Comparison of ENCODE assay signal across 12 cellular contexts in genomic region chr16:70687671-70688265, GRCh38. TPM values are rescaled to one million over a fixed set of nuclear protein-coding genes. Genes with fewer than 3 reads are reported as not detected.
DNase-seq lines count a peak whose midpoint lies in the region; ATAC-seq and TF ChIP-seq lines count a peak whose summit lies in the region.
"Had no signal": no experiment of that assay in that cellular context is flagged by ENCODE, and none has a peak within 500 bp of the region (broad histone marks: within the 10 kb centered on the region; RNA-seq: fewer than 3 reads in every experiment).

No MANE protein-coding gene starts in this region.

- TF ChIP-seq RAD21 in HCT116 (IDR thresholded peaks at IDR 0.05; ENCODE audit: low read depth): no peak

- no peaks in the 10 kb centered on the region for H3K79me1 ChIP-seq in H9 (ENCODE audit: insufficient read depth, low read depth, low read length, poor library complexity, severe bottlenecking)

- no peak overlapping the region for H3K4ac ChIP-seq in H9 (ENCODE audit: low read depth, low read length)

- H3K79me2 ChIP-seq in HCT116 (ENCODE audit: insufficient read depth, low read length): peaks cover 26% of the 10 kb centered on the region
- no peaks in the 10 kb centered on the region for H3K79me2 ChIP-seq in H9 (ENCODE audit: insufficient read depth, low read length)
- H3K79me2 ChIP-seq in smooth muscle cell (ENCODE audit: low read depth): peaks cover 26% of the 10 kb centered on the region

- H2BK15ac ChIP-seq in H9 (ENCODE audit: low read depth, low read length): no peak overlapping the region

- peaks cover 7% of the 10 kb centered on the region for H3F3A ChIP-seq in smooth muscle cell (ENCODE audit: low read depth)

- CTCF ChIA-PET in HCT116 (lab: Charles Lee): interaction anchor here (1.2 to 1.9 kb wide), 2 partner anchors 51 to 83 kb away, joined by 3 to 11 read pairs; no protein-coding TSS in a partner anchor

- no peaks in the 10 kb centered on the region for H3K27me3 ChIP-seq in HCT116 (ENCODE audit: insufficient read depth, low read length)
- H3K27me3 ChIP-seq in right lobe of liver: no peaks in the 10 kb centered on the region
- H3K27me3 ChIP-seq in H9 (ENCODE audit: insufficient read depth, low read length): no peaks in the 10 kb centered on the region
- no peaks in the 10 kb centered on the region for H3K27me3 ChIP-seq in smooth muscle cell (ENCODE audit: low read depth)

- no peak overlapping the region for H2BK12ac ChIP-seq in H9 (ENCODE audit: insufficient read length, low read depth, low read length)

- H3K9me2 ChIP-seq in HCT116 (ENCODE audit: insufficient read depth): no peaks in the 10 kb centered on the region

- H3K9me3 Mint-ChIP-seq in stimulated activated effector memory CD8-positive, alpha-beta T cell treated with anti-CD3 and anti-CD28 coated beads, Interleukin-12 subunit alpha, Interleukin-12 subunit beta, amount 100 ng/mL, for 72 hours: no peaks in the 10 kb centered on the region
- H3K9me3 Mint-ChIP-seq in H9: no peaks in the 10 kb centered on the region
- H3K9me3 Mint-ChIP-seq: activated naive CD4-positive, alpha-beta T cell treated with anti-CD3 and anti-CD28 coated beads for 36 hours; stimulated activated memory B cell treated with anti-CD40 and anti-IgM and Interleukin-4, amounts not matched to agents 10 μg/mL and 1 μg/mL and 100 μg/mL, for 72 hours had no signal

- 0 out of 4 replicates have a peak, but pooled peaks cover 0 to 4% of the 10 kb centered on the region in 2 experiments for H3K36me3 ChIP-seq in HCT116 (ENCODE audit: control insufficient read depth in 1 of 2, insufficient read depth in 2 of 2, low read length in 2 of 2)
- no peaks in the 10 kb centered on the region for H3K36me3 ChIP-seq in right lobe of liver
- H3K36me3 ChIP-seq in smooth muscle cell (ENCODE audit: low read depth): no peaks in the 10 kb centered on the region

- no TSS peak for BruUV-seq in HCT116 (replicated peaks; lab: Mats Ljungman, UMichigan)

- H3K4me1 Mint-ChIP-seq in stimulated activated effector memory CD8-positive, alpha-beta T cell treated with anti-CD3 and anti-CD28 coated beads, Interleukin-12 subunit alpha, Interleukin-12 subunit beta, amount 100 ng/mL, for 72 hours: no peaks in the 10 kb centered on the region
- peaks cover 17 to 25% of the 10 kb centered on the region in 2 experiments for H3K4me1 Mint-ChIP-seq in H9
- H3K4me1 Mint-ChIP-seq: activated CD4-positive, alpha-beta T cell treated with anti-CD3 and anti-CD28 coated beads for 36 hours had no signal

- H3K27ac Mint-ChIP-seq in stimulated activated effector memory CD8-positive, alpha-beta T cell treated with anti-CD3 and anti-CD28 coated beads, Interleukin-12 subunit alpha, Interleukin-12 subunit beta, amount 100 ng/mL, for 72 hours: no peak overlapping the region
- H3K27ac Mint-ChIP-seq in H9: no peak overlapping the region; a peak in 1 of 7 replicates
- H3K27ac Mint-ChIP-seq: activated CD4-positive, alpha-beta T cell treated with anti-CD3 and anti-CD28 coated beads for 36 hours; activated naive CD4-positive, alpha-beta T cell treated with anti-CD3 and anti-CD28 coated beads for 36 hours; stimulated activated memory B cell treated with anti-CD40 and anti-IgM and Interleukin-4, amounts not matched to agents 10 μg/mL and 1 μg/mL and 100 μg/mL, for 72 hours had no signal

- no peak overlapping the region for H3K23ac ChIP-seq in H9 (ENCODE audit: insufficient read length, low read depth, low read length)

- no CpG with 5 or more reads among the region's 18 CpGs for WGBS in right lobe of liver (ENCODE audit: insufficient coverage, low coverage, low lambda C conversion rate, missing lambda C conversion rate)
- no CpG with 5 or more reads among the region's 18 CpGs for WGBS in H9 (ENCODE audit: extremely low coverage, insufficient read length, low lambda C conversion rate)
- 93% methylated on average over 18 of the region's 18 CpGs for WGBS in smooth muscle cell (ENCODE audit: low lambda C conversion rate)

- TF ChIP-seq CTCF in HCT116 (IDR thresholded peaks at IDR 0.05 in 2 of 3, conservative IDR thresholded peaks at IDR 0.05 in 1 of 3; ENCODE audit: borderline replicate concordance in 1 of 3, insufficient read depth in 1 of 3, low read depth in 2 of 3, low read length in 2 of 3) (no peak), right lobe of liver (IDR thresholded peaks at IDR 0.05) (no peak), H9 (conservative IDR thresholded peaks at IDR 0.05) (no peak), smooth muscle cell (IDR thresholded peaks at IDR 0.05; ENCODE audit: borderline replicate concordance, insufficient read depth, poor library complexity, severe bottlenecking) (no peak)

- H3T11ph ChIP-seq in H9 (ENCODE audit: low read length): no peak overlapping the region

- H4K5ac ChIP-seq in H9 (ENCODE audit: insufficient read length, low read depth, low read length): no peak overlapping the region

- H2AK5ac ChIP-seq in H9 (ENCODE audit: insufficient read length, low read length): no peak overlapping the region

- no peak overlapping the region for H3K56ac ChIP-seq in H9 (ENCODE audit: insufficient read length, low read depth, low read length)

- no peak overlapping the region for H3K4me3 ChIP-seq in HCT116 (replicated peaks in 1 of 2; ENCODE audit: low read depth in 1 of 2, low read length in 2 of 2)
- H3K4me3 ChIP-seq in right lobe of liver: no peak overlapping the region
- no peak overlapping the region for H3K4me3 ChIP-seq in smooth muscle cell

- RAD21 ChIA-PET in HCT116 (lab: Charles Lee; ENCODE audit: low non-redundant PET in 1 of 2, low total read pairs in 2 of 2, uncharacterized antibody in 2 of 2, unreplicated experiment in 2 of 2): interaction anchor here (1.3 to 2.1 kb wide), 2 partner anchors 59 to 83 kb away, joined by 4 to 6 read pairs; no protein-coding TSS in a partner anchor

- H3K4me1 ChIP-seq in HCT116 (ENCODE audit: control insufficient read depth in 1 of 2, insufficient read depth in 2 of 2, low read length in 2 of 2): peaks cover 39 to 76% of the 10 kb centered on the region in 2 experiments
- peaks cover 0 to 21% (median 5%) of the 10 kb centered on the region in 4 donors for H3K4me1 ChIP-seq in right lobe of liver
- H3K4me1 ChIP-seq in H9 (ENCODE audit: insufficient read depth, low read length): peaks cover 6% of the 10 kb centered on the region; the same call in 1 of the 2 replicates
- peaks cover 11% of the 10 kb centered on the region for H3K4me1 ChIP-seq in smooth muscle cell (ENCODE audit: low read depth)

- intact Hi-C loops in HCT116 (cut with micrococcal nuclease): no loop called here
- intact Hi-C loops in right lobe of liver (cut with DNase I): loop anchor here in 1 of 2 donors (10.0 kb wide), 1 partner anchor 47 kb away; no protein-coding TSS in a partner anchor

- H3K4me3 Mint-ChIP-seq in stimulated activated effector memory CD8-positive, alpha-beta T cell treated with anti-CD3 and anti-CD28 coated beads, Interleukin-12 subunit alpha, Interleukin-12 subunit beta, amount 100 ng/mL, for 72 hours: peak overlapping the region; percentile 20
- H3K4me3 Mint-ChIP-seq in H9: no peak overlapping the region; a peak in 1 of 5 replicates
- H3K4me3 Mint-ChIP-seq: activated CD4-positive, alpha-beta T cell treated with anti-CD3 and anti-CD28 coated beads for 36 hours; activated naive CD4-positive, alpha-beta T cell treated with anti-CD3 and anti-CD28 coated beads for 36 hours; stimulated activated memory B cell treated with anti-CD40 and anti-IgM and Interleukin-4, amounts not matched to agents 10 μg/mL and 1 μg/mL and 100 μg/mL, for 72 hours had no signal

- no peak overlapping the region for H3K4me2 ChIP-seq in HCT116 (ENCODE audit: low read length)
- no peak overlapping the region for H3K4me2 ChIP-seq in H9 (ENCODE audit: insufficient read depth, insufficient read length, low read length)
- H3K4me2 ChIP-seq in smooth muscle cell: no peak overlapping the region

- H3K27ac ChIP-seq in HCT116 (ENCODE audit: low read depth, low read length) (peak overlapping the region; percentile 51; the same call in 1 of the 2 replicates), caudate nucleus (ENCODE audit: low read depth, low read length) (peak overlapping the region; percentile 97), right lobe of liver (peak overlapping the region; percentile 21 to 43 (median 43)), H9 (ENCODE audit: insufficient read length, low read depth, low read length) (no peak overlapping the region), smooth muscle cell (ENCODE audit: low read depth) (no peak overlapping the region)

- no peak overlapping the region for H3K18ac ChIP-seq in H9 (ENCODE audit: insufficient read length, low read depth, low read length)

- H3K27me3 Mint-ChIP-seq in H9 (ENCODE audit: low read depth): peaks cover 2% of the 10 kb centered on the region; the same call in 1 of the 2 replicates
- H3K27me3 Mint-ChIP-seq: stimulated activated memory B cell treated with anti-CD40 and anti-IgM and Interleukin-4, amounts not matched to agents 10 μg/mL and 1 μg/mL and 100 μg/mL, for 72 hours had no signal

- H2BK20ac ChIP-seq in H9 (ENCODE audit: low read depth, low read length, poor library complexity, severe bottlenecking): no peak overlapping the region

- H2AFZ ChIP-seq in HCT116 (ENCODE audit: low read depth, low read length, poor library complexity, severe bottlenecking) (no peak overlapping the region), H9 (ENCODE audit: low read length) (no peak overlapping the region), smooth muscle cell (ENCODE audit: low read depth) (no peak overlapping the region)

- H3K9ac ChIP-seq in HCT116 (ENCODE audit: low read length) (no peak overlapping the region), H9 (ENCODE audit: extremely low read depth, insufficient read length, low read length) (no peak overlapping the region), smooth muscle cell (ENCODE audit: low read depth) (no peak overlapping the region)

- H4K20me1 ChIP-seq in HCT116 (ENCODE audit: insufficient read depth) (no peaks in the 10 kb centered on the region), H9 (ENCODE audit: control insufficient read depth, insufficient read depth, insufficient read length) (no peaks in the 10 kb centered on the region), smooth muscle cell (ENCODE audit: low read depth) (peaks cover 21% of the 10 kb centered on the region)

- no peak overlapping the region for H3K14ac ChIP-seq in H9 (ENCODE audit: insufficient read depth, low read length)

- H3K36me3 Mint-ChIP-seq in stimulated activated effector memory CD8-positive, alpha-beta T cell treated with anti-CD3 and anti-CD28 coated beads, Interleukin-12 subunit alpha, Interleukin-12 subunit beta, amount 100 ng/mL, for 72 hours: no peaks in the 10 kb centered on the region
- no peaks in the 10 kb centered on the region; a peak in 1 of 7 replicates for H3K36me3 Mint-ChIP-seq in H9 (ENCODE audit: insufficient read depth in 1 of 3, low read depth in 3 of 3)

- ATAC-seq in HCT116 (no peak), right lobe of liver (no peak)
- ATAC-seq in stimulated activated effector memory CD8-positive, alpha-beta T cell treated with anti-CD3 and anti-CD28 coated beads, Interleukin-12 subunit alpha, Interleukin-12 subunit beta, amount 100 ng/mL, for 72 hours: no peak
- ATAC-seq: activated CD4-positive, alpha-beta T cell treated with anti-CD3 and anti-CD28 coated beads for 36 hours had no signal

- H2BK5ac ChIP-seq in H9 (ENCODE audit: insufficient read length, low read length): no peak overlapping the region

- TF ChIP-seq POLR2A in HCT116 (IDR thresholded peaks at IDR 0.05; ENCODE audit: borderline replicate concordance, extremely low read depth, insufficient read depth, insufficient read length): no peak
- TF ChIP-seq POLR2A in right lobe of liver (IDR thresholded peaks at IDR 0.05): no peak

- no peak overlapping the region for H4K91ac ChIP-seq in H9 (ENCODE audit: insufficient read length, low read depth, low read length)

- H2BK120ac ChIP-seq in H9 (ENCODE audit: low read depth, low read length, poor library complexity, severe bottlenecking): no peak overlapping the region

- POLR2A ChIA-PET in HCT116 (lab: Charles Lee): interaction anchor here (0.8 to 1.3 kb wide), 2 partner anchors 59 to 113 kb away, joined by 3 to 4 read pairs; partner anchors contain the start of gene VAC14

- DNase-seq in HCT116 (ENCODE audit: low read depth, low spot score) (no peak), caudate nucleus (lab: John Stamatoyannopoulos, UW) (peak in 7 of 61 donors; percentile 24 to 60 (median 39)), right lobe of liver (peak in 2 of 3 donors; percentile 22 to 55), pons (ENCODE audit: low spot score) (no peak), H9 (no peak), smooth muscle cell (lab: John Stamatoyannopoulos, UW; ENCODE audit: unreplicated experiment) (no peak), cerebellum (ENCODE audit: low spot score) (no peak)
- no peak for DNase-seq in stimulated activated effector memory CD8-positive, alpha-beta T cell treated with anti-CD3 and anti-CD28 coated beads, Interleukin-12 subunit alpha, Interleukin-12 subunit beta, amount 100 ng/mL, for 72 hours (ENCODE audit: low spot score in 2 of 2)
- DNase-seq: activated CD4-positive, alpha-beta T cell treated with anti-CD3 and anti-CD28 coated beads for 36 hours; activated naive CD4-positive, alpha-beta T cell treated with anti-CD3 and anti-CD28 coated beads for 36 hours; stimulated activated CD4-positive, alpha-beta T cell treated with anti-CD3 and anti-CD28 coated beads, Interleukin-12 subunit alpha, Interleukin-12 subunit beta, amount 100 ng/mL, for 4 hours had no signal

- no peaks in the 10 kb centered on the region for H3K9me3 ChIP-seq in HCT116 (ENCODE audit: control insufficient read depth in 1 of 2, insufficient read depth in 1 of 2, low read depth in 1 of 2, low read length in 2 of 2)
- H3K9me3 ChIP-seq in right lobe of liver: no peaks in the 10 kb centered on the region
- H3K9me3 ChIP-seq in H9 (ENCODE audit: control insufficient read depth, low read depth, low read length): no peaks in the 10 kb centered on the region
- no peaks in the 10 kb centered on the region for H3K9me3 ChIP-seq in smooth muscle cell (replicated peaks; ENCODE audit: low read depth)

- peaks cover 7% of the 10 kb centered on the region for H3K23me2 ChIP-seq in H9 (ENCODE audit: insufficient read length, low read depth, low read length, poor library complexity, severe bottlenecking)

- H4K8ac ChIP-seq in H9 (replicated peaks; ENCODE audit: insufficient read length, low read depth, low read length): no peak overlapping the region

RNA-seq across cellular contexts. Expression of gene MTSS2, which starts 1.9 kb away (rescaled TPM):
- total RNA-seq in HCT116 (2021; ENCODE audit: unreplicated experiment): 41.8 TPM
- polyA plus RNA-seq in HCT116 (2012): 48.7 and 53.1 TPM in 2 replicates
- total RNA-seq in right lobe of liver: 100 to 1,000 TPM in 2 of 6 experiments, 10 to 100 TPM in 4; 28.5 to 117 (median 80.2) TPM
- total RNA-seq in H9 (2021): 41.0 and 42.5 TPM in 2 replicates
- 19.5 and 27.1 TPM in 2 replicates for total RNA-seq in smooth muscle cell
- 4.2 and 8.7 TPM in 2 replicates for polyA plus RNA-seq in smooth muscle cell
- total RNA-seq in cerebellum: 49.0 TPM

RNA-seq across cellular contexts. Expression of gene IL34, which starts 41.4 kb away (rescaled TPM):
- total RNA-seq in HCT116 (2021; ENCODE audit: unreplicated experiment) (not detected), right lobe of liver (1 to 10 TPM in 1 of 6 experiments, under 1 TPM in 5; 0.27 to 1.1 (median 0.49) TPM), H9 (2021) (4.2 and 4.4 TPM in 2 replicates), smooth muscle cell (not detected in 2 replicates), cerebellum (4.1 TPM)
- 0.15 TPM in 1 of 2 replicates, not detected in the other for polyA plus RNA-seq in HCT116 (2012)
- polyA plus RNA-seq in smooth muscle cell: 0.49 and 1.2 TPM in 2 replicates
- total RNA-seq: activated CD4-positive, alpha-beta T cell treated with anti-CD3 and anti-CD28 coated beads for 36 hours; activated naive CD4-positive, alpha-beta T cell treated with anti-CD3 and anti-CD28 coated beads for 36 hours had no signal

Comparison
In these comparisons a context has a peak if more than half of its experiments do, and no peak if none do; other contexts are left out.
1. DNase-seq: peak in right lobe of liver (2 of 3); none in HCT116 (single experiment), stimulated activated effector memory CD8-positive, alpha-beta T cell treated with anti-CD3 and anti-CD28 coated beads, Interleukin-12 subunit alpha, Interleukin-12 subunit beta, amount 100 ng/mL, for 72 hours (0 of 2), pons (single experiment), H9 (single experiment), smooth muscle cell (single experiment) and cerebellum (single experiment).
2. H3K27ac ChIP-seq: peak in HCT116 (single experiment), caudate nucleus (single experiment) and right lobe of liver (3 of 3); none in H9 (single experiment) and smooth muscle cell (single experiment).